1 cellular context compared by ENCODE assay signal in genomic region chr13:79901336-79901735, GRCh38.
TF ChIP-seq lines count a peak whose summit lies in the region.

No MANE protein-coding gene starts in this region.

TF ChIP-seq in GM12878, 131 proteins besides CTCF, POLR2A, EP300 and RAD21 (continued from another document):
- TF ChIP-seq CUX1 (IDR thresholded peaks at IDR 0.05; ENCODE audit: insufficient replicate concordance, low read depth, low read length) (no peak), NFXL1 (IDR thresholded peaks at IDR 0.05; ENCODE audit: borderline replicate concordance) (no peak), HDAC6 (IDR thresholded peaks at IDR 0.05; ENCODE audit: unreplicated experiment) (no peak), MYC (IDR thresholded peaks at IDR 0.05; ENCODE audit: insufficient read depth, insufficient read length, insufficient replicate concordance, low read length, severe bottlenecking) (no peak), CHD4 (IDR thresholded peaks at IDR 0.05) (no peak), MEF2B (IDR thresholded peaks at IDR 0.05; ENCODE audit: partially characterized antibody, poor library complexity, severe bottlenecking) (no peak), BCLAF1 (IDR thresholded peaks at IDR 0.05) (no peak), MTA2 (IDR thresholded peaks at IDR 0.05; ENCODE audit: low read depth) (no peak), TBL1XR1 (IDR thresholded peaks at IDR 0.05; ENCODE audit: low read depth, low read length) (no peak), NRF1 (conservative IDR thresholded peaks at IDR 0.05; ENCODE audit: low read depth, low read length) (no peak)
